Comparison of ENCODE assay signal across 17 cellular contexts in the genomic region with DNA sequence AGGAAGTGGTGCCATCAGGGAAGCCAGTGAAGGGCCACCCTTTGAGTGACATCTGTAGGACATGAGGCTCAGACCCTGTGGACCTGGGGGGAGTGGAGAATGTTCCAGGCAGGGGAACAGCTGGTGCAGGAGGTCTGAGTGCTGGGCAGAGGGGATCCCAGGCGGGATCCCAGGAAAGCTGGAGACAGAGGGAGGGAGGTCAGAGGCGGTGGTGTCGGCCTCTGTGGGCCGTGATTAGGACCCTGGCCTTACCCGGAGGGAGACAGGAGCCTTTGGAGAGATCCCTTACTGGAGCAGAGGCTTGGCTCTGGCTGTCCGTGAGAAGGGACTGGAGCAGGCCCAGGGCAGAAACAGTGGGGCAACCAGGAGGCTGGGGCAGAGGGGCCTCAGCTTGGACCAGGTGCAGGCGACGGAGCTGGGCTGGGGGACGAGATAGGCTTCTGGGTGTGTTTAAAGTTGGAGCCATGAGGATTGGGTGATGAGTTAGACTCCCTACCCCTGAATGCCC. TPM values are rescaled to one million over a fixed set of nuclear protein-coding genes. Genes with fewer than 3 reads are reported as not detected.
A peak's percentile ranks its signal among the peaks of the same experiment; 100 is the strongest.
DNase-seq lines count a peak whose midpoint lies in the region; ATAC-seq and TF ChIP-seq lines count a peak whose summit lies in the region.
"Had no signal": no experiment of that assay in that cellular context is flagged by ENCODE, and none has a peak within 500 bp of the region (broad histone marks: within the 10 kb centered on the region; RNA-seq: fewer than 3 reads in every experiment).

No MANE protein-coding gene starts in this region.

- peaks cover 19% of the 10 kb centered on the region for H3K4me1 ChIP-seq in effector memory CD4-positive, alpha-beta T cell (ENCODE audit: control insufficient read depth, insufficient read depth, low read length, poor library complexity, severe bottlenecking)

- no peak for TF ChIP-seq CTCF in activated B cell treated with CpG ODN at 0.5 μM for 24 hours (IDR thresholded peaks at IDR 0.05)

- H3K27ac ChIP-seq in effector memory CD4-positive, alpha-beta T cell (ENCODE audit: insufficient read depth, low read length, poor library complexity, severe bottlenecking) = no peak overlapping the region
- H3K27ac ChIP-seq: heart left ventricle had no signal

- peaks cover 3% of the 10 kb centered on the region for H3K27me3 Mint-ChIP-seq in activated naive CD8-positive, alpha-beta T cell treated with anti-CD3 and anti-CD28 coated beads, Interleukin-2, amount 50 U/mL, for 24 hours
- no peaks in the 10 kb centered on the region for H3K27me3 Mint-ChIP-seq in activated naive CD8-positive, alpha-beta T cell treated with anti-CD3 and anti-CD28 coated beads for 36 hours
- no peaks in the 10 kb centered on the region for H3K27me3 Mint-ChIP-seq in activated B cell treated with CpG ODN at 0.5 μM for 24 hours
- H3K27me3 Mint-ChIP-seq in stimulated activated memory B cell treated with anti-CD40 and anti-IgM and Interleukin-4, amounts not matched to agents 10 μg/mL and 1 μg/mL and 100 μg/mL, for 72 hours = peaks cover 7% of the 10 kb centered on the region

- POLR2A ChIA-PET in activated B cell treated with CpG ODN at 0.5 μM for 24 hours (lab: Charles Lee) = interaction anchor here (0.6 to 18.7 kb wide), 26 partner anchors 10 to 552 kb away, joined by 3 to 975 read pairs (median 7); a partner anchor contains a TSS

- H3K27me3 ChIP-seq in effector memory CD4-positive, alpha-beta T cell (replicated peaks; ENCODE audit: control insufficient read depth, insufficient read depth, low read length, poor library complexity, severe bottlenecking) = no peaks in the 10 kb centered on the region
- H3K27me3 ChIP-seq: heart left ventricle had no signal

- no peak for DNase-seq in activated naive CD8-positive, alpha-beta T cell treated with anti-CD3 and anti-CD28 coated beads, Interleukin-2, amount 50 U/mL, for 24 hours
- no peak for DNase-seq in activated naive CD8-positive, alpha-beta T cell treated with anti-CD3 and anti-CD28 coated beads for 36 hours
- DNase-seq in activated B cell treated with CpG ODN at 0.5 μM for 24 hours (no peak), DMS 273 (lab: John Stamatoyannopoulos, UW; ENCODE audit: unreplicated experiment) (no peak)
- no peak for DNase-seq in effector memory CD4-positive, alpha-beta T cell
- DNase-seq: activated naive CD8-positive, alpha-beta T cell treated with anti-CD3 and anti-CD28 coated beads, Interleukin-2, amount 10 ng/mL, durations not matched to agents 7 days and 5 days; C1 segment of cervical spinal cord; cerebellar nuclear complex; heart left ventricle; mesenchymal stem cell; NCI-H1092 treated with DMSO at 0.1 percent for 48 hours; NCI-H2029 treated with DMSO at 0.1 percent for 48 hours; NCI-H226; stimulated activated CD4-positive, alpha-beta T cell treated with anti-CD3 and anti-CD28 coated beads, Interleukin-4, amount 100 ng/mL, for 24 hours had no signal

- H3K4me3 Mint-ChIP-seq in activated naive CD8-positive, alpha-beta T cell treated with anti-CD3 and anti-CD28 coated beads, Interleukin-2, amount 50 U/mL, for 24 hours = no peak overlapping the region
- no peak overlapping the region for H3K4me3 Mint-ChIP-seq in activated naive CD8-positive, alpha-beta T cell treated with anti-CD3 and anti-CD28 coated beads for 36 hours
- peak overlapping the region; percentile 75 for H3K4me3 Mint-ChIP-seq in activated B cell treated with CpG ODN at 0.5 μM for 24 hours
- H3K4me3 Mint-ChIP-seq in stimulated activated memory B cell treated with anti-CD40 and anti-IgM and Interleukin-4, amounts not matched to agents 10 μg/mL and 1 μg/mL and 100 μg/mL, for 72 hours = peak overlapping the region; percentile 41
- H3K4me3 Mint-ChIP-seq: activated naive CD8-positive, alpha-beta T cell treated with anti-CD3 and anti-CD28 coated beads, Interleukin-2, amount 10 ng/mL, durations not matched to agents 7 days and 5 days had no signal

- H3K4me1 Mint-ChIP-seq in activated naive CD8-positive, alpha-beta T cell treated with anti-CD3 and anti-CD28 coated beads, Interleukin-2, amount 50 U/mL, for 24 hours = peaks cover 59% of the 10 kb centered on the region
- H3K4me1 Mint-ChIP-seq in activated naive CD8-positive, alpha-beta T cell treated with anti-CD3 and anti-CD28 coated beads for 36 hours = peaks cover 11% of the 10 kb centered on the region
- peaks cover 89% of the 10 kb centered on the region for H3K4me1 Mint-ChIP-seq in activated B cell treated with CpG ODN at 0.5 μM for 24 hours
- H3K4me1 Mint-ChIP-seq in stimulated activated memory B cell treated with anti-CD40 and anti-IgM and Interleukin-4, amounts not matched to agents 10 μg/mL and 1 μg/mL and 100 μg/mL, for 72 hours = peaks cover 79% of the 10 kb centered on the region

- H3K27ac Mint-ChIP-seq in activated naive CD8-positive, alpha-beta T cell treated with anti-CD3 and anti-CD28 coated beads, Interleukin-2, amount 50 U/mL, for 24 hours = peak overlapping the region; percentile 72
- H3K27ac Mint-ChIP-seq in activated naive CD8-positive, alpha-beta T cell treated with anti-CD3 and anti-CD28 coated beads for 36 hours = no peak overlapping the region
- H3K27ac Mint-ChIP-seq in activated B cell treated with CpG ODN at 0.5 μM for 24 hours = peak overlapping the region; percentile 98
- H3K27ac Mint-ChIP-seq in stimulated activated memory B cell treated with anti-CD40 and anti-IgM and Interleukin-4, amounts not matched to agents 10 μg/mL and 1 μg/mL and 100 μg/mL, for 72 hours = peak overlapping the region; percentile 93
- H3K27ac Mint-ChIP-seq: activated naive CD8-positive, alpha-beta T cell treated with anti-CD3 and anti-CD28 coated beads, Interleukin-2, amount 10 ng/mL, durations not matched to agents 7 days and 5 days had no signal

- H3K9me3 ChIP-seq in effector memory CD4-positive, alpha-beta T cell (ENCODE audit: control insufficient read depth, low read length) = no peaks in the 10 kb centered on the region
- H3K9me3 ChIP-seq: heart left ventricle had no signal

- CTCF ChIA-PET in activated B cell treated with CpG ODN at 0.5 μM for 24 hours (lab: Charles Lee) = interaction anchor here (1.1 to 8.7 kb wide), 11 partner anchors 11 to 537 kb away, joined by 3 to 103 read pairs (median 9); a partner anchor contains a TSS

- no peak overlapping the region for H3K4me3 ChIP-seq in effector memory CD4-positive, alpha-beta T cell (ENCODE audit: insufficient read depth, low read depth, low read length, poor library complexity, severe bottlenecking)
- H3K4me3 ChIP-seq: heart left ventricle had no signal

- intact Hi-C loops in activated B cell treated with CpG ODN at 0.5 μM for 24 hours (cut with micrococcal nuclease) = loop anchor here (10.0 kb wide), 1 partner anchor 776 kb away; no protein-coding TSS in a partner anchor

- H3K36me3 Mint-ChIP-seq in activated naive CD8-positive, alpha-beta T cell treated with anti-CD3 and anti-CD28 coated beads, Interleukin-2, amount 50 U/mL, for 24 hours (ENCODE audit: low read depth) = peaks cover 2% of the 10 kb centered on the region
- H3K36me3 Mint-ChIP-seq in activated naive CD8-positive, alpha-beta T cell treated with anti-CD3 and anti-CD28 coated beads for 36 hours = no peaks in the 10 kb centered on the region
- peaks cover 5% of the 10 kb centered on the region for H3K36me3 Mint-ChIP-seq in activated B cell treated with CpG ODN at 0.5 μM for 24 hours (ENCODE audit: low read depth)
- peaks cover 8% of the 10 kb centered on the region for H3K36me3 Mint-ChIP-seq in stimulated activated memory B cell treated with anti-CD40 and anti-IgM and Interleukin-4, amounts not matched to agents 10 μg/mL and 1 μg/mL and 100 μg/mL, for 72 hours
- H3K36me3 Mint-ChIP-seq: activated naive CD8-positive, alpha-beta T cell treated with anti-CD3 and anti-CD28 coated beads, Interleukin-2, amount 10 ng/mL, durations not matched to agents 7 days and 5 days had no signal

- no peaks in the 10 kb centered on the region for H3K9me3 Mint-ChIP-seq in activated naive CD8-positive, alpha-beta T cell treated with anti-CD3 and anti-CD28 coated beads, Interleukin-2, amount 50 U/mL, for 24 hours
- H3K9me3 Mint-ChIP-seq in activated naive CD8-positive, alpha-beta T cell treated with anti-CD3 and anti-CD28 coated beads for 36 hours = no peaks in the 10 kb centered on the region
- no peaks in the 10 kb centered on the region for H3K9me3 Mint-ChIP-seq in activated B cell treated with CpG ODN at 0.5 μM for 24 hours
- H3K9me3 Mint-ChIP-seq in stimulated activated memory B cell treated with anti-CD40 and anti-IgM and Interleukin-4, amounts not matched to agents 10 μg/mL and 1 μg/mL and 100 μg/mL, for 72 hours = peaks cover 2% of the 10 kb centered on the region
- H3K9me3 Mint-ChIP-seq: activated naive CD8-positive, alpha-beta T cell treated with anti-CD3 and anti-CD28 coated beads, Interleukin-2, amount 10 ng/mL, durations not matched to agents 7 days and 5 days had no signal

- TF ChIP-seq POLR2A in GM19193 (IDR thresholded peaks at IDR 0.05; ENCODE audit: extremely low read depth, insufficient read depth, insufficient read length) = peak; percentile 66

- ATAC-seq in activated naive CD8-positive, alpha-beta T cell treated with anti-CD3 and anti-CD28 coated beads, Interleukin-2, amount 50 U/mL, for 24 hours = no peak
- ATAC-seq in activated B cell treated with CpG ODN at 0.5 μM for 24 hours (ENCODE audit: low read depth) (no peak), HG03442 (IDR thresholded peaks at IDR 0.05; ENCODE audit: unreplicated experiment) (no peak)
- no peak for ATAC-seq in stimulated activated memory B cell treated with anti-CD40 and anti-IgM and Interleukin-4, amounts not matched to agents 10 μg/mL and 1 μg/mL and 100 μg/mL, for 72 hours

- no peaks in the 10 kb centered on the region for H3K36me3 ChIP-seq in effector memory CD4-positive, alpha-beta T cell (ENCODE audit: control insufficient read depth, insufficient read depth, low read length)
- H3K36me3 ChIP-seq: heart left ventricle had no signal

RNA-seq across cellular contexts. Expression of a gene that starts 12.1 kb away (rescaled TPM):
- 10 to 100 TPM; 79.5 to 82.0 TPM for total RNA-seq in activated naive CD8-positive, alpha-beta T cell treated with anti-CD3 and anti-CD28 coated beads for 36 hours
- total RNA-seq in activated B cell treated with CpG ODN at 0.5 μM for 24 hours = 315 TPM in 2 replicates

RNA-seq across cellular contexts. Expression of a gene that starts 54.8 kb away (rescaled TPM):
- 1 to 10 TPM; 7.0 to 7.6 TPM for total RNA-seq in activated naive CD8-positive, alpha-beta T cell treated with anti-CD3 and anti-CD28 coated beads for 36 hours
- total RNA-seq in activated B cell treated with CpG ODN at 0.5 μM for 24 hours = 26.5 and 28.1 TPM in 2 replicates

Comparison
In these comparisons a context has a peak if more than half of its experiments do, and no peak if none do; other contexts are left out.
1. H3K4me3 Mint-ChIP-seq: peak in activated B cell treated with CpG ODN at 0.5 μM for 24 hours (single experiment) and stimulated activated memory B cell treated with anti-CD40 and anti-IgM and Interleukin-4, amounts not matched to agents 10 μg/mL and 1 μg/mL and 100 μg/mL, for 72 hours (single experiment); none in activated naive CD8-positive, alpha-beta T cell treated with anti-CD3 and anti-CD28 coated beads, Interleukin-2, amount 50 U/mL, for 24 hours (single experiment) and activated naive CD8-positive, alpha-beta T cell treated with anti-CD3 and anti-CD28 coated beads for 36 hours (single experiment).